In genomic region chr4:82710202-82710929, GRCh38 we compare ENCODE assay signal across 20 cellular contexts.
DNase-seq lines count a peak whose midpoint lies in the region; ATAC-seq, FAIRE-seq and TF ChIP-seq lines count a peak whose summit lies in the region.
"Had no signal": no experiment of that assay in that cellular context is flagged by ENCODE, and none has a peak within 500 bp of the region (broad histone marks: within the 10 kb centered on the region; RNA-seq: fewer than 3 reads in every experiment).

No MANE protein-coding gene starts in this region.

- H3K4me3 ChIP-seq in DND-41 (ENCODE audit: low read depth in 1 of 2, low read length in 2 of 2) (no peak overlapping the region), H1 (ENCODE audit: extremely low read depth in 1 of 4, insufficient read depth in 2 of 4, low read depth in 3 of 4, low read length in 4 of 4) (no peak overlapping the region), neural progenitor cell (no peak overlapping the region), psoas muscle (no peak overlapping the region)
- H3K4me3 ChIP-seq: Peyer's patch, right atrium auricular region had no signal

- H3K23me2 ChIP-seq in H1 (ENCODE audit: low read depth, low read length): no peaks in the 10 kb centered on the region

- H3K18ac ChIP-seq in H1 (ENCODE audit: extremely low read depth, low read length): no peak overlapping the region; the same call in 1 of the 2 replicates

- no peak overlapping the region for H3K23ac ChIP-seq in H1 (ENCODE audit: insufficient read length)

- H4K20me1 ChIP-seq in DND-41 (ENCODE audit: insufficient read depth, low read length) (peaks cover 10% of the 10 kb centered on the region), H1 (replicated peaks in 1 of 2; ENCODE audit: control insufficient read depth in 1 of 2, insufficient read depth in 2 of 2, low read length in 2 of 2) (no peaks in the 10 kb centered on the region), neural progenitor cell (ENCODE audit: low read depth) (no peaks in the 10 kb centered on the region)

- H4K5ac ChIP-seq in H1 (ENCODE audit: insufficient read length, low read depth, low read length): no peak overlapping the region

- TF ChIP-seq POLR2A in H1 (IDR thresholded peaks at IDR 0.05; ENCODE audit: control extremely low read depth in 1 of 2, low read depth in 2 of 2, low read length in 2 of 2): no peak

- peak; percentile 73 for ATAC-seq in DND-41 (ENCODE audit: insufficient read depth, low read depth)
- ATAC-seq in GM19395 (IDR thresholded peaks at IDR 0.05; ENCODE audit: unreplicated experiment): no peak
- no peak for ATAC-seq in psoas muscle
- ATAC-seq: activated CD4-positive, alpha-beta T cell treated with anti-CD3 and anti-CD28 coated beads for 36 hours had no signal

- H3K14ac ChIP-seq in H1 (ENCODE audit: insufficient read length): no peak overlapping the region

- no peak overlapping the region for H2BK20ac ChIP-seq in H1 (ENCODE audit: low read length)

- H3K36me3 Mint-ChIP-seq in neural progenitor cell: no peaks in the 10 kb centered on the region
- H3K36me3 Mint-ChIP-seq: brain, mesothelial cell of epicardium had no signal

- no peak overlapping the region for H3K56ac ChIP-seq in H1 (replicated peaks; ENCODE audit: insufficient read length, low read depth, low read length)

- H3K4me1 ChIP-seq in DND-41 (ENCODE audit: insufficient read depth, low read length) (no peaks in the 10 kb centered on the region), H1 (replicated peaks in 1 of 4; ENCODE audit: control insufficient read depth in 3 of 4, insufficient read depth in 4 of 4, low read length in 3 of 4) (peaks cover 0 to 4% (median 2%) of the 10 kb centered on the region in 4 experiments; a peak in 5 of 7 replicates), neural progenitor cell (peaks cover 8% of the 10 kb centered on the region), psoas muscle (no peaks in the 10 kb centered on the region)
- H3K4me1 ChIP-seq: Peyer's patch, right atrium auricular region had no signal

- POLR2A ChIA-PET in H1 (lab: Charles Lee; ENCODE audit: partially characterized antibody): no interaction called here

- no peak overlapping the region for H3K27ac ChIP-seq in DND-41 (ENCODE audit: low read length)
- H3K27ac ChIP-seq in H1 (ENCODE audit: low read depth, low read length): no peak overlapping the region
- H3K27ac ChIP-seq in neural progenitor cell: no peak overlapping the region
- no peak overlapping the region for H3K27ac ChIP-seq in psoas muscle
- H3K27ac ChIP-seq: Peyer's patch, right atrium auricular region had no signal

- TF ChIP-seq RAD21 in H1 (IDR thresholded peaks at IDR 0.05 in 1 of 2, conservative IDR thresholded peaks at IDR 0.05 in 1 of 2; ENCODE audit: low read depth in 2 of 2, low read length in 2 of 2): 0 out of 4 replicates have a peak, but pooled peaks of 1 of the 2 experiments have one; percentile 8

- H2BK120ac ChIP-seq in H1 (replicated peaks; ENCODE audit: low read depth, low read length): no peak overlapping the region

- H3K27ac Mint-ChIP-seq in neural progenitor cell: no peak overlapping the region
- H3K27ac Mint-ChIP-seq: activated CD4-positive, alpha-beta T cell treated with anti-CD3 and anti-CD28 coated beads for 36 hours; dendritic cell treated with granulocyte-macrophage colony-stimulating factor and Interleukin-4, amounts not matched to agents 40 ng/mL and 50 ng/mL, for 4 days; mesothelial cell of epicardium had no signal

- peaks cover 29% of the 10 kb centered on the region for H3K4me1 Mint-ChIP-seq in neural progenitor cell
- H3K4me1 Mint-ChIP-seq: activated CD4-positive, alpha-beta T cell treated with anti-CD3 and anti-CD28 coated beads for 36 hours had no signal

- TF ChIP-seq CTCF in DND-41 (IDR thresholded peaks at IDR 0.05; ENCODE audit: borderline replicate concordance, extremely low read depth, low read length, poor library complexity, severe bottlenecking): no peak
- no peak for TF ChIP-seq CTCF in H1 (IDR thresholded peaks at IDR 0.05; ENCODE audit: control extremely low read depth in 1 of 3, insufficient read depth in 1 of 3, low read depth in 1 of 3, low read length in 3 of 3)
- TF ChIP-seq CTCF in neural progenitor cell (IDR thresholded peaks at IDR 0.05): no peak
- TF ChIP-seq CTCF in psoas muscle (IDR thresholded peaks at IDR 0.05): no peak

- H3K4ac ChIP-seq in H1 (replicated peaks; ENCODE audit: insufficient read length, low read depth, low read length): no peak overlapping the region

- H3K9me3 ChIP-seq in DND-41 (ENCODE audit: insufficient read depth, low read length, severe bottlenecking): no peaks in the 10 kb centered on the region
- H3K9me3 ChIP-seq in H1 (ENCODE audit: insufficient read depth in 2 of 2, low read depth in 1 of 2, low read length in 1 of 2): no peaks in the 10 kb centered on the region
- H3K9me3 ChIP-seq in neural progenitor cell (ENCODE audit: low read depth): no peaks in the 10 kb centered on the region
- no peaks in the 10 kb centered on the region for H3K9me3 ChIP-seq in psoas muscle
- H3K9me3 ChIP-seq: Peyer's patch, right atrium auricular region, SK-N-SH had no signal

- H2BK15ac ChIP-seq in H1 (ENCODE audit: low read length): no peak overlapping the region

- H3K36me3 ChIP-seq in DND-41 (ENCODE audit: insufficient read depth, low read length): no peaks in the 10 kb centered on the region
- no peaks in the 10 kb centered on the region for H3K36me3 ChIP-seq in H1 (ENCODE audit: control insufficient read depth in 2 of 4, insufficient read depth in 4 of 4, low read length in 3 of 4)
- no peaks in the 10 kb centered on the region for H3K36me3 ChIP-seq in neural progenitor cell
- no peaks in the 10 kb centered on the region for H3K36me3 ChIP-seq in psoas muscle (ENCODE audit: insufficient read depth in 1 of 2, low read depth in 1 of 2)
- H3K36me3 ChIP-seq: Peyer's patch, right atrium auricular region had no signal

- no peaks in the 10 kb centered on the region for H3K79me1 ChIP-seq in H1 (ENCODE audit: low read depth, low read length)

- peak overlapping the region; percentile 54; the same call in 1 of the 2 replicates for H4K8ac ChIP-seq in H1 (ENCODE audit: extremely low read depth, insufficient read depth, low read length)

- no peak overlapping the region for H3K9ac ChIP-seq in DND-41 (ENCODE audit: low read depth, low read length)
- no peak overlapping the region for H3K9ac ChIP-seq in H1 (replicated peaks in 1 of 4; ENCODE audit: extremely low read depth in 1 of 4, low read depth in 3 of 4, low read length in 3 of 4)
- H3K9ac ChIP-seq in neural progenitor cell: no peak overlapping the region
- H3K9ac ChIP-seq: SK-N-SH had no signal

- H2AFZ ChIP-seq in DND-41 (ENCODE audit: low read depth, low read length): no peak overlapping the region
- no peak overlapping the region for H2AFZ ChIP-seq in H1 (ENCODE audit: low read length)
- H2AFZ ChIP-seq in neural progenitor cell (replicated peaks): no peak overlapping the region

- no peaks in the 10 kb centered on the region for H3K27me3 Mint-ChIP-seq in neural progenitor cell (ENCODE audit: insufficient read depth, low read depth)
- H3K27me3 Mint-ChIP-seq: brain; dendritic cell treated with granulocyte-macrophage colony-stimulating factor and Interleukin-4, amounts not matched to agents 40 ng/mL and 50 ng/mL, for 4 days had no signal

- WGBS in H1 (ENCODE audit: extremely low coverage in 1 of 2, insufficient coverage in 1 of 2, insufficient read length in 1 of 2, insufficient replicate concordance in 2 of 2, low coverage in 1 of 2, low lambda C conversion rate in 2 of 2, missing lambda C conversion rate in 1 of 2), 2 experiments: 52% methylated on average over 2 of the region's 4 CpGs; no CpG with 5 or more reads in 1 of the 2 experiments
- 64 to 75% (median 68%) methylated on average over 4 of the region's 4 CpGs for WGBS in psoas muscle, 3 donors

- H3K4me3 Mint-ChIP-seq in neural progenitor cell: no peak overlapping the region
- H3K4me3 Mint-ChIP-seq: activated CD4-positive, alpha-beta T cell treated with anti-CD3 and anti-CD28 coated beads for 36 hours; brain; dendritic cell treated with granulocyte-macrophage colony-stimulating factor and Interleukin-4, amounts not matched to agents 40 ng/mL and 50 ng/mL, for 4 days; mesothelial cell of epicardium had no signal

- no peak overlapping the region for H2BK5ac ChIP-seq in H1 (ENCODE audit: low read depth, low read length)

- no peaks in the 10 kb centered on the region for H3F3A ChIP-seq in neural progenitor cell (ENCODE audit: low read depth)

- no peak overlapping the region for H4K91ac ChIP-seq in H1 (replicated peaks; ENCODE audit: insufficient read length, low read length)

- CTCF ChIA-PET in H1 (lab: Charles Lee; ENCODE audit: partially characterized antibody): interaction anchor here (0.8 to 1.6 kb wide), 3 partner anchors 15 to 242 kb away, joined by 3 to 5 read pairs (median 3); no protein-coding TSS in a partner anchor

- H3K9me3 Mint-ChIP-seq in neural progenitor cell: no peaks in the 10 kb centered on the region
- H3K9me3 Mint-ChIP-seq: brain; dendritic cell treated with granulocyte-macrophage colony-stimulating factor and Interleukin-4, amounts not matched to agents 40 ng/mL and 50 ng/mL, for 4 days; mesothelial cell of epicardium had no signal

- no peak overlapping the region for H2BK12ac ChIP-seq in H1 (ENCODE audit: low read depth, low read length)

- H3K27me3 ChIP-seq in DND-41 (ENCODE audit: insufficient read depth, low read length, poor library complexity) (no peaks in the 10 kb centered on the region), H1 (replicated peaks in 1 of 4; ENCODE audit: control insufficient read depth in 3 of 4, extremely low read depth in 1 of 4, insufficient read depth in 3 of 4, low read length in 3 of 4) (no peaks in the 10 kb centered on the region), neural progenitor cell (no peaks in the 10 kb centered on the region), psoas muscle (ENCODE audit: insufficient read depth in 3 of 3, low read length in 2 of 3) (no peaks in the 10 kb centered on the region)
- H3K27me3 ChIP-seq: Peyer's patch, right atrium auricular region had no signal

- H2AK5ac ChIP-seq in H1 (ENCODE audit: low read depth, low read length): no peak overlapping the region

- H3K4me2 ChIP-seq in DND-41 (ENCODE audit: insufficient read depth, low read length): no peak overlapping the region
- no peak overlapping the region for H3K4me2 ChIP-seq in H1 (ENCODE audit: insufficient read depth in 1 of 2, low read depth in 2 of 2, low read length in 2 of 2)
- peak overlapping the region; percentile 29 for H3K4me2 ChIP-seq in neural progenitor cell
- H3K4me2 ChIP-seq: SK-N-SH had no signal

- peaks cover 14% of the 10 kb centered on the region; the same call in 1 of the 2 replicates for H3K79me2 ChIP-seq in DND-41 (ENCODE audit: insufficient read depth, low read length)
- H3K79me2 ChIP-seq in H1 (ENCODE audit: control insufficient read depth in 1 of 2, insufficient read depth in 2 of 2, low read length in 2 of 2): no peaks in the 10 kb centered on the region
- H3K79me2 ChIP-seq in neural progenitor cell (ENCODE audit: low read depth): no peaks in the 10 kb centered on the region

- TF ChIP-seq EP300 in H1 (IDR thresholded peaks at IDR 0.05; ENCODE audit: borderline replicate concordance in 1 of 2, low read depth in 2 of 2, low read length in 2 of 2): no peak

- intact Hi-C loops in psoas muscle (cut with DNase I): no loop called here

- FAIRE-seq in H1 (lab: Jason Lieb, UNC): no peak
- FAIRE-seq: HTR-8/SVneo had no signal

- DNase-seq in DND-41 (peak; percentile 15), NCI-H2171 (lab: John Stamatoyannopoulos, UW) (peak; percentile 14), H1 (ENCODE audit: low read depth in 1 of 2, low spot score in 2 of 2) (no peak), neural progenitor cell (ENCODE audit: low spot score) (peak; percentile 18), UCSD-AML1 (lab: John Stamatoyannopoulos, UW; ENCODE audit: unreplicated experiment) (no peak), psoas muscle (no peak)
- no peak for DNase-seq in effector CD4-positive, alpha-beta T cell
- DNase-seq: activated CD4-positive, alpha-beta T cell treated with anti-CD3 and anti-CD28 coated beads for 36 hours; activated CD8-positive, alpha-beta memory T cell treated with anti-CD3 and anti-CD28 coated beads, Interleukin-2, amount 50 U/mL, for 4 hours; activated naive CD4-positive, alpha-beta T cell treated with Interleukin-2 at 50 U/mL for 16 hours; NCI-H1694 treated with DMSO at 0.1 percent for 48 hours; NCI-H510A treated with DMSO at 0.1 percent for 48 hours; Peyer's patch; SK-N-SH had no signal

Comparison
In these comparisons a context has a peak if more than half of its experiments do, and no peak if none do; other contexts are left out.
1. DNase-seq: peak in DND-41 (single experiment), NCI-H2171 (single experiment) and neural progenitor cell (single experiment); none in H1 (0 of 2), UCSD-AML1 (single experiment), effector CD4-positive, alpha-beta T cell (single experiment) and psoas muscle (0 of 2).